ENCODE assay signal across 8 cellular contexts in genomic region chr19:7522072-7522922, GRCh38. TPM values are rescaled to one million over a fixed set of nuclear protein-coding genes. Genes with fewer than 3 reads are reported as not detected.
A peak's percentile ranks its signal among the peaks of the same experiment; 100 is the strongest.
DNase-seq lines count a peak whose midpoint lies in the region; ATAC-seq, FAIRE-seq and TF ChIP-seq lines count a peak whose summit lies in the region.

Gene MCOLN1, plus strand, starts transcription at chr19:7522624. Its CDS starts 127 bp downstream, at chr19:7522751.

- TF ChIP-seq CTCF in A549 (IDR thresholded peaks at IDR 0.05) (no peak), VCaP (conservative IDR thresholded peaks at IDR 0.05) (no peak), smooth muscle cell (IDR thresholded peaks at IDR 0.05; ENCODE audit: borderline replicate concordance, insufficient read depth, poor library complexity, severe bottlenecking) (no peak)

- H3K27ac ChIP-seq in A549 (peak within 1 kb of the TSS; percentile 77 to 94), VCaP (peak within 1 kb of the TSS; percentile 60), smooth muscle cell (ENCODE audit: low read depth) (no peak within 1 kb of the TSS)

- peak; percentile 34; the same call in 1 of the 2 replicates for TF ChIP-seq POLR2A in A549 (IDR thresholded peaks at IDR 0.05; ENCODE audit: low read length)

- H3K9me3 ChIP-seq in A549: no peaks in the 10 kb centered on the region
- no peaks in the 10 kb centered on the region for H3K9me3 ChIP-seq in smooth muscle cell (replicated peaks; ENCODE audit: low read depth)

- peaks cover 9% of the 10 kb centered on the region; the same call in 1 of the 3 replicates for H3K4me1 ChIP-seq in A549
- peaks cover 7% of the 10 kb centered on the region for H3K4me1 ChIP-seq in smooth muscle cell (ENCODE audit: low read depth)

- TF ChIP-seq EP300 in A549 (IDR thresholded peaks at IDR 0.05): no peak

- H3K27me3 ChIP-seq in smooth muscle cell (ENCODE audit: low read depth): no peaks in the 10 kb centered on the region

- peak; percentile 95 to 99 for DNase-seq in A549 (ENCODE audit: low read depth in 1 of 2, low spot score in 1 of 2)
- DNase-seq in NCI-H2196 (lab: John Stamatoyannopoulos, UW; ENCODE audit: unreplicated experiment): peak; percentile 99
- peak; percentile 95 to 100 for DNase-seq in T47D (ENCODE audit: low read depth in 1 of 2, low spot score in 1 of 2)
- DNase-seq in iPS-NIHi11 (ENCODE audit: low spot score): peak; percentile 100
- peak; percentile 94 for DNase-seq in smooth muscle cell (lab: John Stamatoyannopoulos, UW; ENCODE audit: unreplicated experiment)

- peak within 1 kb of the TSS; percentile 86 for H2AFZ ChIP-seq in smooth muscle cell (ENCODE audit: low read depth)

- H3K4me3 ChIP-seq in A549: peak within 1 kb of the TSS; percentile 81
- peak within 1 kb of the TSS; percentile 74 for H3K4me3 ChIP-seq in smooth muscle cell

- 3% methylated on average over 12 of the region's 65 CpGs for WGBS in A549 (ENCODE audit: missing lambda C conversion rate)
- 2% methylated on average over 57 of the region's 65 CpGs for WGBS in smooth muscle cell (ENCODE audit: low lambda C conversion rate)

- CTCF ChIA-PET in A549 (lab: Yijun Ruan, JAX): interaction anchor here (0.7 to 1.7 kb wide), 4 partner anchors 12 to 167 kb away, joined by 3 to 5 read pairs (median 4); no protein-coding TSS in a partner anchor

- no peak for TF ChIP-seq RAD21 in A549 (conservative IDR thresholded peaks at IDR 0.05 in 1 of 2, IDR thresholded peaks at IDR 0.05 in 1 of 2)

- no peak for FAIRE-seq in A549 (lab: Jason Lieb, UNC)

- H3K9ac ChIP-seq in smooth muscle cell (ENCODE audit: low read depth): peak within 1 kb of the TSS; percentile 84

- in situ Hi-C loops in T47D (cut with HindIII; ENCODE audit: low pct_unique_long_range_greater_than_20kb, low sequenced_read_pairs): no loop called here

- H3F3A ChIP-seq in smooth muscle cell (ENCODE audit: low read depth): no peaks in the 10 kb centered on the region

- H3K4me2 ChIP-seq in A549 (peak within 1 kb of the TSS; percentile 99), smooth muscle cell (peak within 1 kb of the TSS; percentile 100)

- no peaks in the 10 kb centered on the region for H3K36me3 ChIP-seq in smooth muscle cell (ENCODE audit: low read depth)

- POLR2A ChIA-PET in A549 (lab: Yijun Ruan, JAX): interaction anchor here (1.0 to 2.5 kb wide), 3 partner anchors 11 to 381 kb away, joined by 3 to 11 read pairs (median 10); partner anchors contain the start of gene MAP2K7

- ATAC-seq in A549 (peak; percentile 80 to 87), GM18861 (IDR thresholded peaks at IDR 0.05; ENCODE audit: unreplicated experiment) (peak; percentile 79), HG03108 (IDR thresholded peaks at IDR 0.05; ENCODE audit: unreplicated experiment) (peak; percentile 75)

- no peaks in the 10 kb centered on the region for H3K79me2 ChIP-seq in smooth muscle cell (ENCODE audit: low read depth)

- H4K20me1 ChIP-seq in smooth muscle cell (ENCODE audit: low read depth): no peaks in the 10 kb centered on the region

TF ChIP-seq in A549, 52 proteins besides CTCF, POLR2A, EP300 and RAD21 (continues in another document):
- no peak for TF ChIP-seq BCL3 (IDR thresholded peaks at IDR 0.05)
- TF ChIP-seq SREBF2 (IDR thresholded peaks at IDR 0.05): no peak
- TF ChIP-seq, protein P1, sequence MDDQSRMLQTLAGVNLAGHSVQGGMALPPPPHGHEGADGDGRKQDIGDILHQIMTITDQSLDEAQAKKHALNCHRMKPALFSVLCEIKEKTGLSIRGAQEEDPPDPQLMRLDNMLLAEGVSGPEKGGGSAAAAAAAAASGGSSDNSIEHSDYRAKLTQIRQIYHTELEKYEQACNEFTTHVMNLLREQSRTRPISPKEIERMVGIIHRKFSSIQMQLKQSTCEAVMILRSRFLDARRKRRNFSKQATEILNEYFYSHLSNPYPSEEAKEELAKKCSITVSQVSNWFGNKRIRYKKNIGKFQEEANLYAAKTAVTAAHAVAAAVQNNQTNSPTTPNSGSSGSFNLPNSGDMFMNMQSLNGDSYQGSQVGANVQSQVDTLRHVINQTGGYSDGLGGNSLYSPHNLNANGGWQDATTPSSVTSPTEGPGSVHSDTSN (IDR thresholded peaks at IDR 0.05): no peak
- TF ChIP-seq, protein P2, sequence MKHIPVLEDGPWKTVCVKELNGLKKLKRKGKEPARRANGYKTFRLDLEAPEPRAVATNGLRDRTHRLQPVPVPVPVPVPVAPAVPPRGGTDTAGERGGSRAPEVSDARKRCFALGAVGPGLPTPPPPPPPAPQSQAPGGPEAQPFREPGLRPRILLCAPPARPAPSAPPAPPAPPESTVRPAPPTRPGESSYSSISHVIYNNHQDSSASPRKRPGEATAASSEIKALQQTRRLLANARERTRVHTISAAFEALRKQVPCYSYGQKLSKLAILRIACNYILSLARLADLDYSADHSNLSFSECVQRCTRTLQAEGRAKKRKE (CRISPR knock-in tag; IDR thresholded peaks at IDR 0.05; ENCODE audit: low read depth): peak; percentile 48; the same call in 1 of the 2 replicates
- no peak for TF ChIP-seq CHD4 (IDR thresholded peaks at IDR 0.05; ENCODE audit: borderline replicate concordance)
- peak; percentile 42 for TF ChIP-seq CHD2 (IDR thresholded peaks at IDR 0.05; ENCODE audit: low read length, partially characterized antibody)
- no peak for TF ChIP-seq FOXS1 (CRISPR knock-in tag; IDR thresholded peaks at IDR 0.05)
- TF ChIP-seq E2F6 (IDR thresholded peaks at IDR 0.05; ENCODE audit: borderline replicate concordance, low read depth): 0 out of 2 replicates have a peak, but pooled peaks have one; percentile 37
- TF ChIP-seq, protein P3, sequence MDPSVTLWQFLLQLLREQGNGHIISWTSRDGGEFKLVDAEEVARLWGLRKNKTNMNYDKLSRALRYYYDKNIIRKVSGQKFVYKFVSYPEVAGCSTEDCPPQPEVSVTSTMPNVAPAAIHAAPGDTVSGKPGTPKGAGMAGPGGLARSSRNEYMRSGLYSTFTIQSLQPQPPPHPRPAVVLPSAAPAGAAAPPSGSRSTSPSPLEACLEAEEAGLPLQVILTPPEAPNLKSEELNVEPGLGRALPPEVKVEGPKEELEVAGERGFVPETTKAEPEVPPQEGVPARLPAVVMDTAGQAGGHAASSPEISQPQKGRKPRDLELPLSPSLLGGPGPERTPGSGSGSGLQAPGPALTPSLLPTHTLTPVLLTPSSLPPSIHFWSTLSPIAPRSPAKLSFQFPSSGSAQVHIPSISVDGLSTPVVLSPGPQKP (IDR thresholded peaks at IDR 0.05; ENCODE audit: low read depth, low read length): no peak
- no peak for TF ChIP-seq HOXA7 (CRISPR knock-in tag; IDR thresholded peaks at IDR 0.05)
- TF ChIP-seq, protein P4, sequence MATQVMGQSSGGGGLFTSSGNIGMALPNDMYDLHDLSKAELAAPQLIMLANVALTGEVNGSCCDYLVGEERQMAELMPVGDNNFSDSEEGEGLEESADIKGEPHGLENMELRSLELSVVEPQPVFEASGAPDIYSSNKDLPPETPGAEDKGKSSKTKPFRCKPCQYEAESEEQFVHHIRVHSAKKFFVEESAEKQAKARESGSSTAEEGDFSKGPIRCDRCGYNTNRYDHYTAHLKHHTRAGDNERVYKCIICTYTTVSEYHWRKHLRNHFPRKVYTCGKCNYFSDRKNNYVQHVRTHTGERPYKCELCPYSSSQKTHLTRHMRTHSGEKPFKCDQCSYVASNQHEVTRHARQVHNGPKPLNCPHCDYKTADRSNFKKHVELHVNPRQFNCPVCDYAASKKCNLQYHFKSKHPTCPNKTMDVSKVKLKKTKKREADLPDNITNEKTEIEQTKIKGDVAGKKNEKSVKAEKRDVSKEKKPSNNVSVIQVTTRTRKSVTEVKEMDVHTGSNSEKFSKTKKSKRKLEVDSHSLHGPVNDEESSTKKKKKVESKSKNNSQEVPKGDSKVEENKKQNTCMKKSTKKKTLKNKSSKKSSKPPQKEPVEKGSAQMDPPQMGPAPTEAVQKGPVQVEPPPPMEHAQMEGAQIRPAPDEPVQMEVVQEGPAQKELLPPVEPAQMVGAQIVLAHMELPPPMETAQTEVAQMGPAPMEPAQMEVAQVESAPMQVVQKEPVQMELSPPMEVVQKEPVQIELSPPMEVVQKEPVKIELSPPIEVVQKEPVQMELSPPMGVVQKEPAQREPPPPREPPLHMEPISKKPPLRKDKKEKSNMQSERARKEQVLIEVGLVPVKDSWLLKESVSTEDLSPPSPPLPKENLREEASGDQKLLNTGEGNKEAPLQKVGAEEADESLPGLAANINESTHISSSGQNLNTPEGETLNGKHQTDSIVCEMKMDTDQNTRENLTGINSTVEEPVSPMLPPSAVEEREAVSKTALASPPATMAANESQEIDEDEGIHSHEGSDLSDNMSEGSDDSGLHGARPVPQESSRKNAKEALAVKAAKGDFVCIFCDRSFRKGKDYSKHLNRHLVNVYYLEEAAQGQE (IDR thresholded peaks at IDR 0.05): no peak
- no peak for TF ChIP-seq EHMT2 (IDR thresholded peaks at IDR 0.05; ENCODE audit: low read depth)
- no peak for TF ChIP-seq EHF (CRISPR knock-in tag; IDR thresholded peaks at IDR 0.05)

RNA-seq across cellular contexts. Expression of gene MCOLN1, which starts in this region (rescaled TPM):
- polyA plus RNA-seq in A549 (2011; rRNA removed) (13.1 and 13.5 TPM in 2 replicates), A549 (2017; fragmentation: RNase III; extraction: RNeasy Plus Mini Kit Qiagen cat#74134 plus additional on column Dnase treatment) (8.4 to 13.4 TPM (median 12.6 TPM) in 3 replicates), smooth muscle cell (19.2 and 35.2 TPM in 2 replicates)
- polyA plus RNA-seq in A549 (2012; cell fraction: cytosol; rRNA removed): 25.7 and 30.5 TPM in 2 replicates
- 51.4 and 70.4 TPM in 2 replicates for polyA plus RNA-seq in A549 (2012; cell fraction: nucleus; rRNA removed)
- 14.0 and 21.5 TPM in 2 replicates for polyA minus RNA-seq in A549 (2011; rRNA and poly(A)+ RNA removed)
- total RNA-seq in smooth muscle cell: 5.5 and 9.8 TPM in 2 replicates
